Comparison of ENCODE assay signal across 11 cellular contexts in genomic region chr22:28759861-28760560, GRCh38. TPM values are rescaled to one million over a fixed set of nuclear protein-coding genes. Genes with fewer than 3 reads are reported as not detected.
A peak's percentile ranks its signal among the peaks of the same experiment; 100 is the strongest.
DNase-seq lines count a peak whose midpoint lies in the region; FAIRE-seq and TF ChIP-seq lines count a peak whose summit lies in the region.
"Had no signal": no experiment of that assay in that cellular context is flagged by ENCODE, and none has a peak within 500 bp of the region (broad histone marks: within the 10 kb centered on the region; RNA-seq: fewer than 3 reads in every experiment).

No MANE protein-coding gene starts in this region.

- peak overlapping the region; percentile 0 for H3K56ac ChIP-seq in H1 (replicated peaks; ENCODE audit: insufficient read length, low read depth, low read length)

- no peaks in the 10 kb centered on the region for H4K20me1 ChIP-seq in H1 (replicated peaks in 1 of 2; ENCODE audit: control insufficient read depth in 1 of 2, insufficient read depth in 2 of 2, low read length in 2 of 2)

- H3K27me3 ChIP-seq in H1 (replicated peaks in 1 of 4; ENCODE audit: control insufficient read depth in 3 of 4, extremely low read depth in 1 of 4, insufficient read depth in 3 of 4, low read length in 3 of 4) = no peaks in the 10 kb centered on the region

- peaks cover 0 to 10% (median 5%) of the 10 kb centered on the region in 4 experiments; a peak in 5 of 7 replicates for H3K4me1 ChIP-seq in H1 (replicated peaks in 1 of 4; ENCODE audit: control insufficient read depth in 3 of 4, insufficient read depth in 4 of 4, low read length in 3 of 4)

- TF ChIP-seq CTCF in H1 (IDR thresholded peaks at IDR 0.05; ENCODE audit: control extremely low read depth in 1 of 3, insufficient read depth in 1 of 3, low read depth in 1 of 3, low read length in 3 of 3) = no peak

- H3K4me2 ChIP-seq in H1 (ENCODE audit: insufficient read depth in 1 of 2, low read depth in 2 of 2, low read length in 2 of 2) = peak overlapping the region; percentile 51 to 61

- peak in 1 of 2 experiments; percentile 43; a peak in 1 of 3 replicates for TF ChIP-seq POLR2A in H1 (IDR thresholded peaks at IDR 0.05; ENCODE audit: control extremely low read depth in 1 of 2, low read depth in 2 of 2, low read length in 2 of 2)

- peak overlapping the region in 1 of 4 experiments; percentile 64; a peak in 3 of 7 replicates for H3K9ac ChIP-seq in H1 (replicated peaks in 1 of 4; ENCODE audit: extremely low read depth in 1 of 4, low read depth in 3 of 4, low read length in 3 of 4)

- no peak overlapping the region; the same call in 1 of the 2 replicates for H2AFZ ChIP-seq in H1 (ENCODE audit: low read length)

- TF ChIP-seq RAD21 in H1 (IDR thresholded peaks at IDR 0.05 in 1 of 2, conservative IDR thresholded peaks at IDR 0.05 in 1 of 2; ENCODE audit: low read depth in 2 of 2, low read length in 2 of 2) = no peak

- H4K8ac ChIP-seq in H1 (ENCODE audit: extremely low read depth, insufficient read depth, low read length) = no peak overlapping the region

- H4K5ac ChIP-seq in H1 (ENCODE audit: insufficient read length, low read depth, low read length) = peak overlapping the region; percentile 76

- H2BK5ac ChIP-seq in H1 (ENCODE audit: low read depth, low read length) = peak overlapping the region; percentile 28; the same call in 1 of the 2 replicates

- CTCF ChIA-PET in H1 (lab: Charles Lee; ENCODE audit: partially characterized antibody) = interaction anchor here (1.7 to 2.1 kb wide), 2 partner anchors 13 to 69 kb away, joined by 4 to 6 read pairs; partner anchors contain the start of gene CCDC117

- H2BK120ac ChIP-seq in H1 (replicated peaks; ENCODE audit: low read depth, low read length) = peak overlapping the region; percentile 16

- FAIRE-seq in H1 (lab: Jason Lieb, UNC) = peak; percentile 87

- DNase-seq in NCI-H1694 (lab: John Stamatoyannopoulos, UW) (peak; percentile 5), NCI-H1694 treated with DMSO at 0.1 percent for 48 hours (lab: John Stamatoyannopoulos, UW) (no peak), NCI-H345 treated with DMSO at 0.1 percent for 48 hours (lab: John Stamatoyannopoulos, UW; ENCODE audit: unreplicated experiment) (peak; percentile 34), H1 (ENCODE audit: low read depth in 1 of 2, low spot score in 2 of 2) (peak in 1 of 2 experiments; percentile 41), putamen (ENCODE audit: low spot score) (peak; percentile 57), HCEC 1CT (no peak), GDM1 (lab: John Stamatoyannopoulos, UW) (no peak), GM19240 (ENCODE audit: insufficient read length, low spot score) (no peak)
- DNase-seq: activated CD4-positive, alpha-beta T cell treated with anti-CD3 and anti-CD28 coated beads for 1 hour; stimulated activated naive CD4-positive, alpha-beta T cell treated with Interleukin-2 at 50 U/mL for 16 hours had no signal

- H3K23me2 ChIP-seq in H1 (ENCODE audit: low read depth, low read length) = no peaks in the 10 kb centered on the region

- no peak overlapping the region for H2BK15ac ChIP-seq in H1 (ENCODE audit: low read length)

- H3K79me1 ChIP-seq in H1 (ENCODE audit: low read depth, low read length) = no peaks in the 10 kb centered on the region

- peaks cover 6 to 8% of the 10 kb centered on the region in 2 experiments; a peak in 3 of 4 replicates for H3K9me3 ChIP-seq in H1 (ENCODE audit: insufficient read depth in 2 of 2, low read depth in 1 of 2, low read length in 1 of 2)

- no peak for TF ChIP-seq EP300 in H1 (IDR thresholded peaks at IDR 0.05; ENCODE audit: borderline replicate concordance in 1 of 2, low read depth in 2 of 2, low read length in 2 of 2)

- H3K79me2 ChIP-seq in H1 (ENCODE audit: control insufficient read depth in 1 of 2, insufficient read depth in 2 of 2, low read length in 2 of 2) = no peaks in the 10 kb centered on the region

- no peak overlapping the region for H3K14ac ChIP-seq in H1 (ENCODE audit: insufficient read length)

- H2BK20ac ChIP-seq in H1 (ENCODE audit: low read length) = 0 out of 2 replicates have a peak overlapping the region, but pooled peaks have one; percentile 6

- no peak overlapping the region for H3K18ac ChIP-seq in H1 (ENCODE audit: extremely low read depth, low read length)

- POLR2A ChIA-PET in H1 (lab: Charles Lee; ENCODE audit: partially characterized antibody) = interaction anchor here (0.6 to 4.3 kb wide), 10 partner anchors 10 to 81 kb away, joined by 3 to 31 read pairs (median 4); partner anchors contain the start of genes CCDC117, CHEK2, HSCB and XBP1

- H4K91ac ChIP-seq in H1 (replicated peaks; ENCODE audit: insufficient read length, low read length) = no peak overlapping the region

- peak overlapping the region; percentile 93 for H3K27ac ChIP-seq in H1 (ENCODE audit: low read depth, low read length)

- WGBS in H1 (ENCODE audit: extremely low coverage in 1 of 2, insufficient coverage in 1 of 2, insufficient read length in 1 of 2, insufficient replicate concordance in 2 of 2, low coverage in 1 of 2, low lambda C conversion rate in 2 of 2, missing lambda C conversion rate in 1 of 2), 2 experiments = 14% methylated on average over 3 of the region's 3 CpGs; no CpG with 5 or more reads in 1 of the 2 experiments

- peak overlapping the region; percentile 3; the same call in 1 of the 2 replicates for H2BK12ac ChIP-seq in H1 (ENCODE audit: low read depth, low read length)

- no peak overlapping the region for H3K4ac ChIP-seq in H1 (replicated peaks; ENCODE audit: insufficient read length, low read depth, low read length)

- H3K23ac ChIP-seq in H1 (ENCODE audit: insufficient read length) = no peak overlapping the region

- peaks cover 0 to 7% (median 3%) of the 10 kb centered on the region in 4 experiments; a peak in 3 of 8 replicates for H3K36me3 ChIP-seq in H1 (ENCODE audit: control insufficient read depth in 2 of 4, insufficient read depth in 4 of 4, low read length in 3 of 4)

- peak overlapping the region in 2 of 4 experiments; percentile 8 to 46; a peak in 3 of 8 replicates for H3K4me3 ChIP-seq in H1 (ENCODE audit: extremely low read depth in 1 of 4, insufficient read depth in 2 of 4, low read depth in 3 of 4, low read length in 4 of 4)
- H3K4me3 ChIP-seq: skin epidermis had no signal

- no peak overlapping the region for H2AK5ac ChIP-seq in H1 (ENCODE audit: low read depth, low read length)

TF ChIP-seq in H1, 55 proteins besides CTCF, POLR2A, EP300 and RAD21 (continues in another document):
- TF ChIP-seq POU5F1 (IDR thresholded peaks at IDR 0.05; ENCODE audit: low read depth, low read length) (0 out of 2 replicates have a peak, but pooled peaks have one; percentile 28), ATF3 (IDR thresholded peaks at IDR 0.05; ENCODE audit: insufficient read depth, low read depth, low read length) (no peak), POLR2AphosphoS5 (IDR thresholded peaks at IDR 0.05; ENCODE audit: low read depth, low read length) (no peak), SP2 (IDR thresholded peaks at IDR 0.05; ENCODE audit: low read length) (no peak), CEBPB (IDR thresholded peaks at IDR 0.05; ENCODE audit: low read depth, low read length) (peak; percentile 70), HDAC2 (IDR thresholded peaks at IDR 0.05; ENCODE audit: borderline replicate concordance in 1 of 2, low read depth in 2 of 2, low read length in 2 of 2) (no peak)

RNA-seq across cellular contexts. Expression of gene CCDC117, which starts 12.5 kb away (rescaled TPM):
- 40.4 and 43.1 TPM in 2 replicates for total RNA-seq in H1 (2021; fragmentation: NEBNext Ultra II Directional; extraction: Animal tissue kit (Norgen Biotek cat#: 25700))
- polyA plus RNA-seq in H1 (2011; rRNA removed) = 5.9 and 9.1 TPM in 2 replicates
- polyA plus RNA-seq in H1 (2011; cell fraction: cytosol; rRNA removed) = 14.7 TPM
- polyA plus RNA-seq in H1 (2011; cell fraction: nucleus; rRNA removed) = 3.4 TPM
- polyA plus RNA-seq in H1 (2012, experiment 1 of 2) = 15.2 to 44.0 TPM (median 17.7 TPM) in 4 replicates
- 5.5 TPM for polyA plus RNA-seq in H1 (2012, experiment 2 of 2)
- polyA plus RNA-seq in H1 (2013, experiment 1 of 2) = 21.7 TPM
- 23.0 TPM for polyA plus RNA-seq in H1 (2013, experiment 2 of 2)
- 8.2 and 8.8 TPM in 2 replicates for polyA minus RNA-seq in H1 (2011; rRNA and poly(A)+ RNA removed)
- 14.6 TPM for polyA minus RNA-seq in H1 (2011; cell fraction: cytosol; rRNA and poly(A)+ RNA removed)
- 10.3 TPM for polyA minus RNA-seq in H1 (2011; cell fraction: nucleus; rRNA and poly(A)+ RNA removed)

RNA-seq across cellular contexts. Expression of gene HSCB, which starts 18.2 kb away (rescaled TPM):
- 15.4 and 16.6 TPM in 2 replicates for total RNA-seq in H1 (2021; fragmentation: NEBNext Ultra II Directional; extraction: Animal tissue kit (Norgen Biotek cat#: 25700))
- 14.7 and 16.1 TPM in 2 replicates for polyA plus RNA-seq in H1 (2011; rRNA removed)
- 16.7 TPM for polyA plus RNA-seq in H1 (2011; cell fraction: cytosol; rRNA removed)
- polyA plus RNA-seq in H1 (2011; cell fraction: nucleus; rRNA removed) = 8.7 TPM
- 14.1 to 21.6 TPM (median 18.6 TPM) in 4 replicates for polyA plus RNA-seq in H1 (2012, experiment 1 of 2)
- polyA plus RNA-seq in H1 (2012, experiment 2 of 2) = 11.8 TPM
- 16.3 TPM for polyA plus RNA-seq in H1 (2013, experiment 1 of 2)
- polyA plus RNA-seq in H1 (2013, experiment 2 of 2) = 15.3 TPM
- 4.6 and 6.5 TPM in 2 replicates for polyA minus RNA-seq in H1 (2011; rRNA and poly(A)+ RNA removed)
- polyA minus RNA-seq in H1 (2011; cell fraction: cytosol; rRNA and poly(A)+ RNA removed) = 2.5 TPM
- 10.3 TPM for polyA minus RNA-seq in H1 (2011; cell fraction: nucleus; rRNA and poly(A)+ RNA removed)

RNA-seq across cellular contexts. Expression of gene CHEK2, which starts 18.4 kb away (rescaled TPM):
- total RNA-seq in H1 (2021; fragmentation: NEBNext Ultra II Directional; extraction: Animal tissue kit (Norgen Biotek cat#: 25700)) = 73.8 and 74.9 TPM in 2 replicates
- 89.5 and 109 TPM in 2 replicates for polyA plus RNA-seq in H1 (2011; rRNA removed)
- polyA plus RNA-seq in H1 (2011; cell fraction: cytosol; rRNA removed) = 104 TPM
- polyA plus RNA-seq in H1 (2011; cell fraction: nucleus; rRNA removed) = 41.4 TPM
- polyA plus RNA-seq in H1 (2012, experiment 1 of 2) = 55.1 to 84.8 TPM (median 62.8 TPM) in 4 replicates
- 52.9 TPM for polyA plus RNA-seq in H1 (2012, experiment 2 of 2)
- 58.8 TPM for polyA plus RNA-seq in H1 (2013, experiment 1 of 2)
- polyA plus RNA-seq in H1 (2013, experiment 2 of 2) = 56.1 TPM
- polyA minus RNA-seq in H1 (2011; rRNA and poly(A)+ RNA removed) = 56.5 and 69.5 TPM in 2 replicates
- polyA minus RNA-seq in H1 (2011; cell fraction: cytosol; rRNA and poly(A)+ RNA removed) = 63.6 TPM
- polyA minus RNA-seq in H1 (2011; cell fraction: nucleus; rRNA and poly(A)+ RNA removed) = 41.2 TPM

RNA-seq across cellular contexts. Expression of gene XBP1, which starts 40.4 kb away (rescaled TPM):
- total RNA-seq in H1 (2021; fragmentation: NEBNext Ultra II Directional; extraction: Animal tissue kit (Norgen Biotek cat#: 25700)) = 128 and 131 TPM in 2 replicates
- 76.3 and 99.8 TPM in 2 replicates for polyA plus RNA-seq in H1 (2011; rRNA removed)
- 84.1 TPM for polyA plus RNA-seq in H1 (2011; cell fraction: cytosol; rRNA removed)
- 85.0 TPM for polyA plus RNA-seq in H1 (2011; cell fraction: nucleus; rRNA removed)
- 77.8 to 88.7 TPM (median 84.7 TPM) in 4 replicates for polyA plus RNA-seq in H1 (2012, experiment 1 of 2)
- 117 TPM for polyA plus RNA-seq in H1 (2012, experiment 2 of 2)
- polyA plus RNA-seq in H1 (2013, experiment 1 of 2) = 162 TPM
- 173 TPM for polyA plus RNA-seq in H1 (2013, experiment 2 of 2)
- 195 and 221 TPM in 2 replicates for polyA minus RNA-seq in H1 (2011; rRNA and poly(A)+ RNA removed)
- 84.3 TPM for polyA minus RNA-seq in H1 (2011; cell fraction: cytosol; rRNA and poly(A)+ RNA removed)
- polyA minus RNA-seq in H1 (2011; cell fraction: nucleus; rRNA and poly(A)+ RNA removed) = 63.4 TPM

Comparison
In these comparisons a context has a peak if more than half of its experiments do, and no peak if none do; other contexts are left out.
1. DNase-seq: peak in NCI-H1694 (single experiment), NCI-H345 treated with DMSO at 0.1 percent for 48 hours (single experiment) and putamen (single experiment); none in NCI-H1694 treated with DMSO at 0.1 percent for 48 hours (single experiment), HCEC 1CT (single experiment), GDM1 (single experiment) and GM19240 (single experiment).